16 cellular contexts compared by ENCODE assay signal in the genomic region with DNA sequence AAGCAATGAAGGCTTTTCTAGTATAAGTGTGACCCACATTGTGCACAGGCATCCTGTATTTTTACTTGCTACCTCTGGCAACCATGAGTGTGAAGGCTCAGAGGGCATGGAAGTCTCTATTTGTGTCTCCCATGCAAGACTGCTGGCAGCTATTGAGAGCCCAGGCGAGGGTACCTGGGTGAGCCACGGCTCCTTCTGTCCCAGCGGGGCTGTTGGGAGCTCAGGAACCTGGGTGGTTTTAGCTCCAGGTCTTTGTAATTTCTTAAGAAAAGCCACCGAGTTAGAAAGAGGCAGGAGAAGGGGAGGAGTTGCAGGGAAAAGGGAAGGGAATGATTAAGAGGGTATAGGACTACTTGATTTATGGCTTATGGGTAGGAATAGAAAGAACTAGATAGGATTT.
DNase-seq lines count a peak whose midpoint lies in the region; ATAC-seq and TF ChIP-seq lines count a peak whose summit lies in the region.
"Had no signal": no experiment of that assay in that cellular context is flagged by ENCODE, and none has a peak within 500 bp of the region (broad histone marks: within the 10 kb centered on the region; RNA-seq: fewer than 3 reads in every experiment).

No MANE protein-coding gene starts in this region.

- no peak for TF ChIP-seq CTCF in chondrocyte (IDR thresholded peaks at IDR 0.05)
- TF ChIP-seq CTCF in osteocyte (IDR thresholded peaks at IDR 0.05): no peak

- DNase-seq in chondrocyte (ENCODE audit: low spot score) (peak; percentile 43), ecto neural progenitor cell (ENCODE audit: low spot score) (peak; percentile 29), islet precursor cell (peak; percentile 32), osteocyte (ENCODE audit: extremely low spot score, unreplicated experiment) (peak; percentile 62)
- DNase-seq in T-helper 2 cell treated with Interferon-gamma antibody and Interleukin-4, amounts not matched to agents 5 μg/mL and 100 μg/mL, for 36 hours (ENCODE audit: low spot score): no peak
- no peak for DNase-seq in activated CD4-positive, CD25-positive, alpha-beta regulatory T cell (lab: John Stamatoyannopoulos, UW)
- DNase-seq: ACHN; BE2C; C1 segment of cervical spinal cord; CD4-positive, CD25-positive, alpha-beta regulatory T cell; CD8-positive, alpha-beta memory T cell; COR-L47; GDM1; GM23248 had no signal

- no peak overlapping the region for H3K4me3 Mint-ChIP-seq in chondrocyte (ENCODE audit: unreplicated experiment)
- H3K4me3 Mint-ChIP-seq in osteocyte (ENCODE audit: unreplicated experiment): no peak overlapping the region
- no peak overlapping the region for H3K4me3 Mint-ChIP-seq in T-helper 2 cell treated with Interferon-gamma antibody and Interleukin-4, amounts not matched to agents 5 μg/mL and 100 μg/mL, for 36 hours
- H3K4me3 Mint-ChIP-seq: CD4-positive, CD25-positive, alpha-beta regulatory T cell; CD8-positive, alpha-beta memory T cell had no signal

- H3K36me3 Mint-ChIP-seq in chondrocyte (ENCODE audit: low read depth): no peaks in the 10 kb centered on the region
- H3K36me3 Mint-ChIP-seq in osteocyte (ENCODE audit: unreplicated experiment): no peaks in the 10 kb centered on the region
- H3K36me3 Mint-ChIP-seq in T-helper 2 cell treated with Interferon-gamma antibody and Interleukin-4, amounts not matched to agents 5 μg/mL and 100 μg/mL, for 36 hours (ENCODE audit: low read depth): no peaks in the 10 kb centered on the region
- H3K36me3 Mint-ChIP-seq: CD4-positive, CD25-positive, alpha-beta regulatory T cell; CD8-positive, alpha-beta memory T cell had no signal

- H3K27ac Mint-ChIP-seq in chondrocyte (ENCODE audit: unreplicated experiment) (no peak overlapping the region), osteocyte (ENCODE audit: unreplicated experiment) (no peak overlapping the region)
- no peak overlapping the region for H3K27ac Mint-ChIP-seq in T-helper 2 cell treated with Interferon-gamma antibody and Interleukin-4, amounts not matched to agents 5 μg/mL and 100 μg/mL, for 36 hours
- H3K27ac Mint-ChIP-seq: CD4-positive, CD25-positive, alpha-beta regulatory T cell; CD8-positive, alpha-beta memory T cell had no signal

- H3K4me1 Mint-ChIP-seq in chondrocyte (ENCODE audit: low read depth): no peaks in the 10 kb centered on the region
- no peaks in the 10 kb centered on the region for H3K4me1 Mint-ChIP-seq in osteocyte (ENCODE audit: unreplicated experiment)
- H3K4me1 Mint-ChIP-seq in T-helper 2 cell treated with Interferon-gamma antibody and Interleukin-4, amounts not matched to agents 5 μg/mL and 100 μg/mL, for 36 hours (ENCODE audit: low read depth): no peaks in the 10 kb centered on the region
- H3K4me1 Mint-ChIP-seq: CD4-positive, CD25-positive, alpha-beta regulatory T cell; CD8-positive, alpha-beta memory T cell had no signal

- ATAC-seq in GM19452 (IDR thresholded peaks at IDR 0.05; ENCODE audit: unreplicated experiment) (no peak), HG02571 (IDR thresholded peaks at IDR 0.05; ENCODE audit: unreplicated experiment) (no peak)

- peaks cover 8% of the 10 kb centered on the region for H3K27me3 Mint-ChIP-seq in chondrocyte (ENCODE audit: low read depth)
- H3K27me3 Mint-ChIP-seq in osteocyte (ENCODE audit: unreplicated experiment): no peaks in the 10 kb centered on the region
- H3K27me3 Mint-ChIP-seq in T-helper 2 cell treated with Interferon-gamma antibody and Interleukin-4, amounts not matched to agents 5 μg/mL and 100 μg/mL, for 36 hours (ENCODE audit: low read depth): no peaks in the 10 kb centered on the region
- H3K27me3 Mint-ChIP-seq: CD4-positive, CD25-positive, alpha-beta regulatory T cell had no signal

- peaks cover 6% of the 10 kb centered on the region for H3K9me3 Mint-ChIP-seq in chondrocyte (ENCODE audit: low read depth)
- H3K9me3 Mint-ChIP-seq in osteocyte (ENCODE audit: unreplicated experiment): peaks cover 27% of the 10 kb centered on the region
- H3K9me3 Mint-ChIP-seq in T-helper 2 cell treated with Interferon-gamma antibody and Interleukin-4, amounts not matched to agents 5 μg/mL and 100 μg/mL, for 36 hours: no peaks in the 10 kb centered on the region

Comparison
In these comparisons a context has a peak if more than half of its experiments do, and no peak if none do; other contexts are left out.
1. DNase-seq: peak in chondrocyte (single experiment), ecto neural progenitor cell (single experiment), islet precursor cell (single experiment) and osteocyte (single experiment); none in T-helper 2 cell treated with Interferon-gamma antibody and Interleukin-4, amounts not matched to agents 5 μg/mL and 100 μg/mL, for 36 hours (single experiment) and activated CD4-positive, CD25-positive, alpha-beta regulatory T cell (0 of 4).